24 cellular contexts compared by ENCODE assay signal in the genomic region with DNA sequence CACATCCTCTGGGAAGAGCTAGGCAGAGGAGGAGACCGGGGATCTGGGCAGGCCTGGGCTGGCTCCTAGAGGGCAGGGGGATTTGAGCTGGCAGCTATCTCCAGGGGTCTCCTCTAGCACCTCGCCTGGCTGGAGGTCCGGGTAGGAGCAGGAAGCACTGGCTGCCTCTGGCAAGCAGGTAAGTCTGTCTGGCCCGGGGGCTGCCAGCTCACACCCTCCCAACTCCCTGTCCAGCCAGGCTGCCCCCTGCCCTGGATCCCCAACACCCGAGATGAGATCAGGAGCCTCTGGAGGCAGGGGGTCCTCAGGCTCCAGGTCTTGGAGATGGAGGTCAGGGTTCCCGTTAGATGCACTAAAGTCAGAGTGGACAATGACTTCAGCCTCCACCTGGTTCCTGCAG. TPM values are rescaled to one million over a fixed set of nuclear protein-coding genes. Genes with fewer than 3 reads are reported as not detected.
DNase-seq lines count a peak whose midpoint lies in the region; ATAC-seq and TF ChIP-seq lines count a peak whose summit lies in the region.
"Had no signal": no experiment of that assay in that cellular context is flagged by ENCODE, and none has a peak within 500 bp of the region (broad histone marks: within the 10 kb centered on the region; RNA-seq: fewer than 3 reads in every experiment).

No MANE protein-coding gene starts in this region.

- no peak for TF ChIP-seq CTCF in CD8-positive, alpha-beta T cell (IDR thresholded peaks at IDR 0.05)
- no peak for TF ChIP-seq CTCF in chondrocyte (IDR thresholded peaks at IDR 0.05)
- TF ChIP-seq CTCF in hepatocyte (IDR thresholded peaks at IDR 0.05; ENCODE audit: poor library complexity), result no peak

- no peaks in the 10 kb centered on the region for H3K9me3 Mint-ChIP-seq in activated CD8-positive, alpha-beta memory T cell treated with anti-CD3 and anti-CD28 coated beads, Interleukin-2, amount 10 ng/mL, durations not matched to agents 7 days and 5 days (ENCODE audit: low read depth)
- no peaks in the 10 kb centered on the region for H3K9me3 Mint-ChIP-seq in CD8-positive, alpha-beta T cell
- H3K9me3 Mint-ChIP-seq in chondrocyte (ENCODE audit: low read depth), result no peaks in the 10 kb centered on the region
- H3K9me3 Mint-ChIP-seq in naive thymus-derived CD8-positive, alpha-beta T cell, result no peaks in the 10 kb centered on the region
- H3K9me3 Mint-ChIP-seq: dendritic cell treated with granulocyte-macrophage colony-stimulating factor and Interleukin-4, amounts not matched to agents 40 ng/mL and 50 ng/mL, for 4 days had no signal

- 97% methylated on average over 6 of the region's 6 CpGs for WGBS in hepatocyte (ENCODE audit: low lambda C conversion rate, missing lambda C conversion rate)

- H3K4me1 ChIP-seq in CD8-positive, alpha-beta T cell (ENCODE audit: insufficient read depth, low read length), result peaks cover 7% of the 10 kb centered on the region
- peaks cover 6% of the 10 kb centered on the region for H3K4me1 ChIP-seq in hepatocyte (ENCODE audit: insufficient read depth)

- H3K36me3 ChIP-seq in CD8-positive, alpha-beta T cell (ENCODE audit: insufficient read depth, low read length), result no peaks in the 10 kb centered on the region
- H3K36me3 ChIP-seq in hepatocyte (replicated peaks; ENCODE audit: insufficient read depth, low read depth), result no peaks in the 10 kb centered on the region
- H3K36me3 ChIP-seq: HAP-1, Peyer's patch had no signal

- H3K27me3 ChIP-seq in CD8-positive, alpha-beta T cell (ENCODE audit: insufficient read depth, low read length), result peaks cover 1% of the 10 kb centered on the region
- no peaks in the 10 kb centered on the region for H3K27me3 ChIP-seq in hepatocyte
- H3K27me3 ChIP-seq: Peyer's patch had no signal

- no peak overlapping the region for H3K4me3 ChIP-seq in CD8-positive, alpha-beta T cell (ENCODE audit: low read depth, low read length)
- H3K4me3 ChIP-seq in hepatocyte, result no peak overlapping the region
- H3K4me3 ChIP-seq: HAP-1, lung, smooth muscle cell had no signal

- intact Hi-C loops in CD8-positive, alpha-beta T cell (cut with DNase I, micrococcal nuclease), result loop anchor here in 1 of 2 experiments (2.0 kb wide), 1 partner anchor 653 kb away; no protein-coding TSS in a partner anchor

- no peak for ATAC-seq in activated CD8-positive, alpha-beta memory T cell treated with anti-CD3 and anti-CD28 coated beads, Interleukin-2, amount 10 ng/mL, durations not matched to agents 7 days and 5 days
- ATAC-seq in CD8-positive, alpha-beta T cell, result no peak
- ATAC-seq in naive thymus-derived CD8-positive, alpha-beta T cell, result no peak
- ATAC-seq in HG03521 (IDR thresholded peaks at IDR 0.05; ENCODE audit: unreplicated experiment), result no peak

- no peak overlapping the region for H2AFZ ChIP-seq in hepatocyte

- H4K20me1 ChIP-seq in hepatocyte (ENCODE audit: insufficient read depth, poor library complexity, severe bottlenecking), result no peaks in the 10 kb centered on the region

- POLR2A ChIA-PET in CD8-positive, alpha-beta T cell (lab: Charles Lee), result interaction anchor here (1.1 kb wide), 1 partner anchor 79 kb away, joined by 3 read pairs; the partner anchor contains the start of gene RNU5B-1
- POLR2A ChIA-PET in naive thymus-derived CD8-positive, alpha-beta T cell (lab: Charles Lee), result no interaction called here

- H3K4me2 ChIP-seq in hepatocyte, result no peak overlapping the region
- H3K4me2 ChIP-seq: smooth muscle cell had no signal

- DNase-seq in activated CD8-positive, alpha-beta memory T cell treated with anti-CD3 and anti-CD28 coated beads, Interleukin-2, amount 10 ng/mL, durations not matched to agents 7 days and 5 days, result no peak
- DNase-seq in activated CD8-positive, alpha-beta memory T cell treated with anti-CD3 and anti-CD28 coated beads, Interleukin-2, amount 50 U/mL, for 48 hours, result no peak
- no peak for DNase-seq in CD8-positive, alpha-beta T cell
- peak; percentile 64 for DNase-seq in chondrocyte (ENCODE audit: low spot score)
- DNase-seq in naive thymus-derived CD8-positive, alpha-beta T cell, result no peak
- DNase-seq in hepatocyte (ENCODE audit: low spot score), result no peak
- no peak for DNase-seq in HK-2 (ENCODE audit: unreplicated experiment)
- DNase-seq: activated CD4-positive, alpha-beta T cell treated with anti-CD3 and anti-CD28 coated beads for 36 hours; EL; NCI-H1092 treated with DMSO at 0.1 percent for 48 hours; NCI-H1930; NCI-H526; occipital lobe; Peyer's patch; retina; SIG-M5; stimulated activated CD4-positive, alpha-beta T cell treated with anti-CD3 and anti-CD28 coated beads, Interleukin-2, amount 100 ng/mL, for 24 hours had no signal

- H3K27ac ChIP-seq in CD8-positive, alpha-beta T cell (ENCODE audit: low read depth, low read length), result no peak overlapping the region
- no peak overlapping the region for H3K27ac ChIP-seq in hepatocyte
- H3K27ac ChIP-seq: Peyer's patch had no signal

- CTCF ChIA-PET in activated CD8-positive, alpha-beta memory T cell treated with anti-CD3 and anti-CD28 coated beads, Interleukin-2, amount 10 ng/mL, durations not matched to agents 7 days and 5 days (lab: Charles Lee), result interaction anchor here (0.8 to 9.9 kb wide), 3 partner anchors 10 to 64 kb away, joined by 3 to 161 read pairs (median 4); no protein-coding TSS in a partner anchor
- CTCF ChIA-PET in CD8-positive, alpha-beta T cell (lab: Charles Lee), result interaction anchor here (0.6 to 12.0 kb wide), 8 partner anchors 11 to 333 kb away, joined by 3 to 147 read pairs (median 4); no protein-coding TSS in a partner anchor

- H3K36me3 Mint-ChIP-seq in activated CD8-positive, alpha-beta memory T cell treated with anti-CD3 and anti-CD28 coated beads, Interleukin-2, amount 10 ng/mL, durations not matched to agents 7 days and 5 days, result no peaks in the 10 kb centered on the region
- H3K36me3 Mint-ChIP-seq in CD8-positive, alpha-beta T cell, result no peaks in the 10 kb centered on the region
- H3K36me3 Mint-ChIP-seq in chondrocyte (ENCODE audit: low read depth), result peaks cover 27% of the 10 kb centered on the region
- no peaks in the 10 kb centered on the region for H3K36me3 Mint-ChIP-seq in naive thymus-derived CD8-positive, alpha-beta T cell

- no peaks in the 10 kb centered on the region for H3K9me3 ChIP-seq in CD8-positive, alpha-beta T cell (ENCODE audit: low read length)
- H3K9me3 ChIP-seq in hepatocyte (ENCODE audit: low read depth), result no peaks in the 10 kb centered on the region
- H3K9me3 ChIP-seq: HAP-1, Peyer's patch had no signal

- H3K79me2 ChIP-seq in hepatocyte, result no peaks in the 10 kb centered on the region

- H3K27ac Mint-ChIP-seq in activated CD8-positive, alpha-beta memory T cell treated with anti-CD3 and anti-CD28 coated beads, Interleukin-2, amount 10 ng/mL, durations not matched to agents 7 days and 5 days, result no peak overlapping the region
- H3K27ac Mint-ChIP-seq in CD8-positive, alpha-beta T cell, result no peak overlapping the region
- H3K27ac Mint-ChIP-seq in chondrocyte (ENCODE audit: unreplicated experiment), result no peak overlapping the region
- H3K27ac Mint-ChIP-seq in naive thymus-derived CD8-positive, alpha-beta T cell, result no peak overlapping the region
- H3K27ac Mint-ChIP-seq: activated CD4-positive, alpha-beta T cell treated with anti-CD3 and anti-CD28 coated beads for 36 hours had no signal

- H3K4me3 Mint-ChIP-seq in activated CD8-positive, alpha-beta memory T cell treated with anti-CD3 and anti-CD28 coated beads, Interleukin-2, amount 10 ng/mL, durations not matched to agents 7 days and 5 days, result peak overlapping the region; percentile 16
- H3K4me3 Mint-ChIP-seq in CD8-positive, alpha-beta T cell, result peak overlapping the region; percentile 90
- no peak overlapping the region for H3K4me3 Mint-ChIP-seq in chondrocyte (ENCODE audit: unreplicated experiment)
- H3K4me3 Mint-ChIP-seq in naive thymus-derived CD8-positive, alpha-beta T cell, result peak overlapping the region; percentile 72 to 94 (median 92)

- no peaks in the 10 kb centered on the region for H3K9me2 ChIP-seq in hepatocyte (replicated peaks; ENCODE audit: insufficient read depth)

- peaks cover 33% of the 10 kb centered on the region for H3K27me3 Mint-ChIP-seq in activated CD8-positive, alpha-beta memory T cell treated with anti-CD3 and anti-CD28 coated beads, Interleukin-2, amount 10 ng/mL, durations not matched to agents 7 days and 5 days
- peaks cover 17% of the 10 kb centered on the region for H3K27me3 Mint-ChIP-seq in CD8-positive, alpha-beta T cell (ENCODE audit: low read depth)
- H3K27me3 Mint-ChIP-seq in chondrocyte (ENCODE audit: low read depth), result no peaks in the 10 kb centered on the region
- peaks cover 10 to 31% (median 15%) of the 10 kb centered on the region in 5 donors for H3K27me3 Mint-ChIP-seq in naive thymus-derived CD8-positive, alpha-beta T cell

- H3K4me1 Mint-ChIP-seq in activated CD8-positive, alpha-beta memory T cell treated with anti-CD3 and anti-CD28 coated beads, Interleukin-2, amount 10 ng/mL, durations not matched to agents 7 days and 5 days, result peaks cover 10% of the 10 kb centered on the region
- peaks cover 12% of the 10 kb centered on the region for H3K4me1 Mint-ChIP-seq in CD8-positive, alpha-beta T cell (ENCODE audit: low read depth)
- peaks cover 9% of the 10 kb centered on the region for H3K4me1 Mint-ChIP-seq in chondrocyte (ENCODE audit: low read depth)
- peaks cover 8 to 21% (median 12%) of the 10 kb centered on the region in 4 donors for H3K4me1 Mint-ChIP-seq in naive thymus-derived CD8-positive, alpha-beta T cell

RNA-seq across cellular contexts. Expression of gene IGDCC3, which starts 6.2 kb away (rescaled TPM):
- not detected for total RNA-seq in activated CD8-positive, alpha-beta memory T cell treated with anti-CD3 and anti-CD28 coated beads, Interleukin-2, amount 10 ng/mL, durations not matched to agents 7 days and 5 days
- not detected for total RNA-seq in CD8-positive, alpha-beta T cell
- 0.13 to 0.31 TPM (median 0.27 TPM) in 3 replicates for total RNA-seq in chondrocyte
- not detected for total RNA-seq in naive thymus-derived CD8-positive, alpha-beta T cell
- polyA plus RNA-seq in naive thymus-derived CD8-positive, alpha-beta T cell, result not detected
- 8.1 and 15.1 TPM in 2 replicates for total RNA-seq in hepatocyte
- 14.8 and 33.0 TPM in 2 replicates for polyA plus RNA-seq in hepatocyte
- total RNA-seq: activated CD4-positive, alpha-beta T cell treated with anti-CD3 and anti-CD28 coated beads for 36 hours; bronchial epithelial cell; Peyer's patch had no signal
- polyA plus RNA-seq: BJ, lung had no signal

RNA-seq across cellular contexts. Expression of gene IGDCC4, which starts 38.8 kb away (rescaled TPM):
- under 1 TPM; 0.14 to 0.26 TPM for total RNA-seq in activated CD8-positive, alpha-beta memory T cell treated with anti-CD3 and anti-CD28 coated beads, Interleukin-2, amount 10 ng/mL, durations not matched to agents 7 days and 5 days
- total RNA-seq in CD8-positive, alpha-beta T cell, result under 1 TPM in 1 of 2 experiments, not detected in 1; 0.08 TPM
- total RNA-seq in chondrocyte (41.4 to 48.6 TPM (median 47.2 TPM) in 3 replicates), hepatocyte (9.7 and 12.9 TPM in 2 replicates)
- total RNA-seq in naive thymus-derived CD8-positive, alpha-beta T cell, result under 1 TPM; 0.08 to 0.14 TPM
- under 1 TPM in 1 of 3 donors, not detected in 2; 0.12 TPM for polyA plus RNA-seq in naive thymus-derived CD8-positive, alpha-beta T cell
- polyA plus RNA-seq in hepatocyte, result 11.8 and 14.9 TPM in 2 replicates
